In genomic region chr11:32891657-32892354, GRCh38 we compare ENCODE assay signal across 1 cellular context.
TF ChIP-seq lines count a peak whose summit lies in the region.

No MANE protein-coding gene starts in this region.

TF ChIP-seq in HepG2, 621 proteins besides CTCF, POLR2A, EP300 and RAD21 (continued from another document):
- TF ChIP-seq GMEB1 (CRISPR knock-in tag; IDR thresholded peaks at IDR 0.05; ENCODE audit: borderline replicate concordance) = no peak
